In the genomic region with DNA sequence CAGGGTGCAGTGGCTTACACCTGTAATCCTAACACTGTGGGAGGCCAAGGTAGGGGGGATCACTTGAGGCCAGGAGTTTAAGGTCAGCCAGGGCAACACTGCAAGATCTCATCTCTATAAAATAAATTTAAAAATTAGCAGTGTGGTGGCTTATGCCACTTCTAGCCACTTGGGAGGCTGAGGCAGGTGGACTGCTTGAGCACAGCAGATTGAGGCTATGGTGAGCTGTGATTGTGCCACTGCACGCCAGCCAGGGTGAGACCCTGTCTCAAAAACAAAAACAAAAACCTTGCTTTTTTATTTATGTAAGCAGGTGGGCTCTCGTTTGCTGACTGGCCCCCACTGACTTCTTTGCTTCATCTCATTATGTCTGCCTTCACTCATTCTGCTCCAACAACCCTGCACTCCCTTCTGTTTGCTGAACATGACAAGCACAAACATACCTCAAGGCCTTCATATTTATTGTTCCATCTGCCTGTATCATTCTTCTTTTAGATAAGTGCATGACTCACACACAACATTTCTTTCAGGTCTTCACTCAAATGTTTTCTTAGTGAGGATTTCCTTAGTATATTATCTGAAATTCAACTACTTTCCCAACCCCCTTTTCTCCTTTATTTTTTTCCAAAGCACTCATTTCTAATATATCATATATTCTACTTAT, we compare ENCODE assay signal across 14 cellular contexts. TPM values are rescaled to one million over a fixed set of nuclear protein-coding genes. Genes with fewer than 3 reads are reported as not detected.
DNase-seq lines count a peak whose midpoint lies in the region; ATAC-seq lines count a peak whose summit lies in the region.
"Had no signal": no experiment of that assay in that cellular context is flagged by ENCODE, and none has a peak within 500 bp of the region (broad histone marks: within the 10 kb centered on the region; RNA-seq: fewer than 3 reads in every experiment).

No MANE protein-coding gene starts in this region.

- H3K9ac ChIP-seq in adipocyte (ENCODE audit: low read length) = no peak overlapping the region

- H3K36me3 ChIP-seq in adipocyte (ENCODE audit: control insufficient read depth, insufficient read depth, low read length, severe bottlenecking) = peaks cover 76% of the 10 kb centered on the region

- ATAC-seq in stimulated activated naive CD8-positive, alpha-beta T cell treated with anti-CD3 and anti-CD28 coated beads, Interleukin-15, amount 100 ng/mL, for 72 hours = no peak
- no peak for ATAC-seq in stimulated activated naive CD8-positive, alpha-beta T cell treated with anti-CD3 and anti-CD28 coated beads, Interleukin-15, Interleukin-2, amounts not matched to agents 100 U/mL and 50 U/mL, for 24 hours
- ATAC-seq in sciatic nerve = no peak
- no peak for ATAC-seq in T-helper 17 cell
- ATAC-seq: naive thymus-derived CD4-positive, alpha-beta T cell had no signal

- H3K27me3 Mint-ChIP-seq in stimulated activated naive CD8-positive, alpha-beta T cell treated with anti-CD3 and anti-CD28 coated beads, Interleukin-15, amount 100 ng/mL, for 72 hours = no peaks in the 10 kb centered on the region
- no peaks in the 10 kb centered on the region for H3K27me3 Mint-ChIP-seq in T-helper 17 cell
- H3K27me3 Mint-ChIP-seq: activated CD4-positive, alpha-beta memory T cell treated with anti-CD3 and anti-CD28 coated beads, Interleukin-2, amount 10 ng/mL, durations not matched to agents 7 days and 5 days; B cell; naive thymus-derived CD4-positive, alpha-beta T cell had no signal

- intact Hi-C loops in sciatic nerve (cut with DNase I) = no loop called here

- H3K36me3 Mint-ChIP-seq in T-helper 17 cell (ENCODE audit: low read depth) = peaks cover 21% of the 10 kb centered on the region

- no peaks in the 10 kb centered on the region for H3K9me3 ChIP-seq in adipocyte (ENCODE audit: control insufficient read depth, low read length)
- H3K9me3 ChIP-seq in T-helper 17 cell (ENCODE audit: control insufficient read depth, low read length, poor library complexity, severe bottlenecking) = no peaks in the 10 kb centered on the region

- no peaks in the 10 kb centered on the region for H3K9me3 Mint-ChIP-seq in stimulated activated naive CD8-positive, alpha-beta T cell treated with anti-CD3 and anti-CD28 coated beads, Interleukin-15, amount 100 ng/mL, for 72 hours
- H3K9me3 Mint-ChIP-seq: activated CD4-positive, alpha-beta memory T cell treated with anti-CD3 and anti-CD28 coated beads, Interleukin-2, amount 10 ng/mL, durations not matched to agents 7 days and 5 days; naive thymus-derived CD4-positive, alpha-beta T cell had no signal

- H3K4me1 ChIP-seq in adipocyte (ENCODE audit: control insufficient read depth, insufficient read depth, low read length) = peaks cover 15% of the 10 kb centered on the region

- H3K27me3 ChIP-seq in adipocyte (replicated peaks; ENCODE audit: control insufficient read depth, insufficient read depth, low read length) = no peaks in the 10 kb centered on the region

- peak overlapping the region; percentile 36 to 66 for H3K27ac Mint-ChIP-seq in stimulated activated naive CD8-positive, alpha-beta T cell treated with anti-CD3 and anti-CD28 coated beads, Interleukin-15, amount 100 ng/mL, for 72 hours
- H3K27ac Mint-ChIP-seq in T-helper 17 cell = no peak overlapping the region
- H3K27ac Mint-ChIP-seq: activated CD4-positive, alpha-beta memory T cell treated with anti-CD3 and anti-CD28 coated beads, Interleukin-2, amount 10 ng/mL, durations not matched to agents 7 days and 5 days; B cell had no signal

- H3K4me3 ChIP-seq in adipocyte (ENCODE audit: low read length) = no peak overlapping the region

- H3K4me3 Mint-ChIP-seq in stimulated activated naive CD8-positive, alpha-beta T cell treated with anti-CD3 and anti-CD28 coated beads, Interleukin-15, amount 100 ng/mL, for 72 hours = no peak overlapping the region
- no peak overlapping the region for H3K4me3 Mint-ChIP-seq in T-helper 17 cell
- H3K4me3 Mint-ChIP-seq: activated CD4-positive, alpha-beta memory T cell treated with anti-CD3 and anti-CD28 coated beads, Interleukin-2, amount 10 ng/mL, durations not matched to agents 7 days and 5 days; B cell; naive thymus-derived CD4-positive, alpha-beta T cell had no signal

- DNase-seq in stimulated activated naive CD8-positive, alpha-beta T cell treated with anti-CD3 and anti-CD28 coated beads, Interleukin-15, amount 100 ng/mL, for 72 hours = no peak
- no peak for DNase-seq in stimulated activated naive CD8-positive, alpha-beta T cell treated with anti-CD3 and anti-CD28 coated beads, Interleukin-15, Interleukin-2, amounts not matched to agents 100 U/mL and 50 U/mL, for 24 hours
- DNase-seq in adipocyte (ENCODE audit: low read depth) (peak; percentile 46), iris pigment epithelial cell (ENCODE audit: low read depth) (peak; percentile 83), sciatic nerve (ENCODE audit: low spot score) (no peak), T-helper 17 cell (no peak), NK-92 (lab: John Stamatoyannopoulos, UW; ENCODE audit: unreplicated experiment) (no peak)
- no peak for DNase-seq in activated CD4-positive, alpha-beta T cell treated with anti-CD3 and anti-CD28 coated beads for 1 hour
- DNase-seq: activated CD4-positive, alpha-beta memory T cell treated with anti-CD3 and anti-CD28 coated beads, Interleukin-2, amount 10 ng/mL, durations not matched to agents 7 days and 5 days; aorta; naive thymus-derived CD4-positive, alpha-beta T cell; NCI-H510A treated with DMSO at 0.1 percent for 48 hours; stimulated activated CD4-positive, alpha-beta T cell treated with anti-CD3 and anti-CD28 coated beads, Interleukin-15, amount 100 ng/mL, for 24 hours had no signal

- no peaks in the 10 kb centered on the region for H3K4me1 Mint-ChIP-seq in stimulated activated naive CD8-positive, alpha-beta T cell treated with anti-CD3 and anti-CD28 coated beads, Interleukin-15, amount 100 ng/mL, for 72 hours
- H3K4me1 Mint-ChIP-seq in T-helper 17 cell = peaks cover 4% of the 10 kb centered on the region
- H3K4me1 Mint-ChIP-seq: activated CD4-positive, alpha-beta memory T cell treated with anti-CD3 and anti-CD28 coated beads, Interleukin-2, amount 10 ng/mL, durations not matched to agents 7 days and 5 days had no signal

RNA-seq across cellular contexts. Expression of a gene that starts 32.4 kb away (rescaled TPM):
- total RNA-seq in sciatic nerve = 111 TPM
- total RNA-seq in T-helper 17 cell = 10 to 100 TPM; 76.4 to 87.4 TPM

Comparison
In these comparisons a context has a peak if more than half of its experiments do, and no peak if none do; other contexts are left out.
1. DNase-seq: peak in adipocyte (single experiment) and iris pigment epithelial cell (single experiment); none in stimulated activated naive CD8-positive, alpha-beta T cell treated with anti-CD3 and anti-CD28 coated beads, Interleukin-15, amount 100 ng/mL, for 72 hours (0 of 2), stimulated activated naive CD8-positive, alpha-beta T cell treated with anti-CD3 and anti-CD28 coated beads, Interleukin-15, Interleukin-2, amounts not matched to agents 100 U/mL and 50 U/mL, for 24 hours (single experiment), sciatic nerve (single experiment), T-helper 17 cell (0 of 3), NK-92 (single experiment) and activated CD4-positive, alpha-beta T cell treated with anti-CD3 and anti-CD28 coated beads for 1 hour (single experiment).